In genomic region chr1:1307908-1308755, GRCh38 we compare ENCODE assay signal across 1 cellular context.
TF ChIP-seq lines count a peak whose summit lies in the region.

A gene with protein sequence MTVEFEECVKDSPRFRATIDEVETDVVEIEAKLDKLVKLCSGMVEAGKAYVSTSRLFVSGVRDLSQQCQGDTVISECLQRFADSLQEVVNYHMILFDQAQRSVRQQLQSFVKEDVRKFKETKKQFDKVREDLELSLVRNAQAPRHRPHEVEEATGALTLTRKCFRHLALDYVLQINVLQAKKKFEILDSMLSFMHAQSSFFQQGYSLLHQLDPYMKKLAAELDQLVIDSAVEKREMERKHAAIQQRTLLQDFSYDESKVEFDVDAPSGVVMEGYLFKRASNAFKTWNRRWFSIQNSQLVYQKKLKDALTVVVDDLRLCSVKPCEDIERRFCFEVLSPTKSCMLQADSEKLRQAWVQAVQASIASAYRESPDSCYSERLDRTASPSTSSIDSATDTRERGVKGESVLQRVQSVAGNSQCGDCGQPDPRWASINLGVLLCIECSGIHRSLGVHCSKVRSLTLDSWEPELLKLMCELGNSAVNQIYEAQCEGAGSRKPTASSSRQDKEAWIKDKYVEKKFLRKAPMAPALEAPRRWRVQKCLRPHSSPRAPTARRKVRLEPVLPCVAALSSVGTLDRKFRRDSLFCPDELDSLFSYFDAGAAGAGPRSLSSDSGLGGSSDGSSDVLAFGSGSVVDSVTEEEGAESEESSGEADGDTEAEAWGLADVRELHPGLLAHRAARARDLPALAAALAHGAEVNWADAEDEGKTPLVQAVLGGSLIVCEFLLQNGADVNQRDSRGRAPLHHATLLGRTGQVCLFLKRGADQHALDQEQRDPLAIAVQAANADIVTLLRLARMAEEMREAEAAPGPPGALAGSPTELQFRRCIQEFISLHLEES (minus strand): TSS chr1:1307930. CDS start chr1:1307815, 115 bp downstream.
TSS of gene PUSL1 (plus strand) at chr1:1308597. CDS start at chr1:1308644, 47 bp downstream.

TF ChIP-seq in HepG2, 621 proteins besides CTCF, POLR2A, EP300 and RAD21 (continued from another document and continues in another):
- TF ChIP-seq, protein P1, sequence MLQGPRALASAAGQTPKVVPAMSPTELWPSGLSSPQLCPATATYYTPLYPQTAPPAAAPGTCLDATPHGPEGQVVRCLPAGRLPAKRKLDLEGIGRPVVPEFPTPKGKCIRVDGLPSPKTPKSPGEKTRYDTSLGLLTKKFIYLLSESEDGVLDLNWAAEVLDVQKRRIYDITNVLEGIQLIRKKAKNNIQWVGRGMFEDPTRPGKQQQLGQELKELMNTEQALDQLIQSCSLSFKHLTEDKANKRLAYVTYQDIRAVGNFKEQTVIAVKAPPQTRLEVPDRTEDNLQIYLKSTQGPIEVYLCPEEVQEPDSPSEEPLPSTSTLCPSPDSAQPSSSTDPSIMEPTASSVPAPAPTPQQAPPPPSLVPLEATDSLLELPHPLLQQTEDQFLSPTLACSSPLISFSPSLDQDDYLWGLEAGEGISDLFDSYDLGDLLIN (CRISPR knock-in tag; IDR thresholded peaks at IDR 0.05; ENCODE audit: borderline replicate concordance): peak; percentile 59; the same call in 1 of the 2 replicates
- TF ChIP-seq ZFY (CRISPR knock-in tag; IDR thresholded peaks at IDR 0.05) (peak; percentile 75), MXD4 (CRISPR knock-in tag; IDR thresholded peaks at IDR 0.05) (peak; percentile 78), ZFP90 (CRISPR knock-in tag; IDR thresholded peaks at IDR 0.05; ENCODE audit: borderline replicate concordance) (0 out of 2 replicates have a peak, but pooled peaks have one; percentile 20), ZNF343 (CRISPR knock-in tag; IDR thresholded peaks at IDR 0.05) (no peak), ZNF232 (CRISPR knock-in tag; IDR thresholded peaks at IDR 0.05; ENCODE audit: borderline replicate concordance) (0 out of 2 replicates have a peak, but pooled peaks have one; percentile 15), GFI1 (CRISPR knock-in tag; IDR thresholded peaks at IDR 0.05; ENCODE audit: borderline replicate concordance) (no peak), MEF2D (CRISPR knock-in tag; IDR thresholded peaks at IDR 0.05) (no peak), KDM5B (CRISPR knock-in tag; IDR thresholded peaks at IDR 0.05; ENCODE audit: borderline replicate concordance) (no peak; the same call in 1 of the 2 replicates), PPARG (CRISPR knock-in tag; conservative IDR thresholded peaks at IDR 0.05) (no peak), ZNF776 (CRISPR knock-in tag; IDR thresholded peaks at IDR 0.05) (peak; percentile 29; the same call in 1 of the 2 replicates), KLF6 (CRISPR knock-in tag; IDR thresholded peaks at IDR 0.05) (no peak), NFAT5 (CRISPR knock-in tag; IDR thresholded peaks at IDR 0.05) (no peak; the same call in 1 of the 2 replicates), KMT2A (CRISPR knock-in tag; IDR thresholded peaks at IDR 0.05) (no peak), TIGD3 (CRISPR knock-in tag; IDR thresholded peaks at IDR 0.05; ENCODE audit: borderline replicate concordance) (no peak), GATAD1 (CRISPR knock-in tag; IDR thresholded peaks at IDR 0.05) (peak; percentile 54), ATF7 (IDR thresholded peaks at IDR 0.05) (no peak), ATF7 (CRISPR knock-in tag; IDR thresholded peaks at IDR 0.05) (no peak; the same call in 1 of the 2 replicates), PHF8 (CRISPR knock-in tag; IDR thresholded peaks at IDR 0.05) (peak; percentile 83), ATF4 (CRISPR knock-in tag; IDR thresholded peaks at IDR 0.05) (peak in 1 of 2 experiments; percentile 60; a peak in 1 of 4 replicates), FOXP1 (IDR thresholded peaks at IDR 0.05) (no peak), FOXP1 (CRISPR knock-in tag; IDR thresholded peaks at IDR 0.05) (no peak), IRX3 (CRISPR knock-in tag; IDR thresholded peaks at IDR 0.05; ENCODE audit: borderline replicate concordance, low read depth) (peak; percentile 36; the same call in 1 of the 2 replicates), ELF1 (CRISPR knock-in tag; IDR thresholded peaks at IDR 0.05) (peak; percentile 75), ZNF24 (IDR thresholded peaks at IDR 0.05) (peak; percentile 91; the same call in 1 of the 2 replicates), NFE2L1 (CRISPR knock-in tag; IDR thresholded peaks at IDR 0.05; ENCODE audit: borderline replicate concordance) (no peak), ZNF292 (CRISPR knock-in tag; IDR thresholded peaks at IDR 0.05; ENCODE audit: borderline replicate concordance, low read depth) (no peak), REPIN1 (CRISPR knock-in tag; IDR thresholded peaks at IDR 0.05; ENCODE audit: borderline replicate concordance, low read depth) (peak; percentile 55; the same call in 1 of the 2 replicates), HNRNPK (IDR thresholded peaks at IDR 0.05; ENCODE audit: low read depth, low read length, poor library complexity, severe bottlenecking) (peak; percentile 86), ATM (IDR thresholded peaks at IDR 0.05; ENCODE audit: borderline replicate concordance) (no peak), THAP11 (CRISPR knock-in tag; IDR thresholded peaks at IDR 0.05) (no peak; the same call in none of the 2 replicates)
- TF ChIP-seq, protein P2, sequence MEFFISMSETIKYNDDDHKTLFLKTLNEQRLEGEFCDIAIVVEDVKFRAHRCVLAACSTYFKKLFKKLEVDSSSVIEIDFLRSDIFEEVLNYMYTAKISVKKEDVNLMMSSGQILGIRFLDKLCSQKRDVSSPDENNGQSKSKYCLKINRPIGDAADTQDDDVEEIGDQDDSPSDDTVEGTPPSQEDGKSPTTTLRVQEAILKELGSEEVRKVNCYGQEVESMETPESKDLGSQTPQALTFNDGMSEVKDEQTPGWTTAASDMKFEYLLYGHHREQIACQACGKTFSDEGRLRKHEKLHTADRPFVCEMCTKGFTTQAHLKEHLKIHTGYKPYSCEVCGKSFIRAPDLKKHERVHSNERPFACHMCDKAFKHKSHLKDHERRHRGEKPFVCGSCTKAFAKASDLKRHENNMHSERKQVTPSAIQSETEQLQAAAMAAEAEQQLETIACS (CRISPR knock-in tag; IDR thresholded peaks at IDR 0.05): peak; percentile 90
- TF ChIP-seq, protein P3, sequence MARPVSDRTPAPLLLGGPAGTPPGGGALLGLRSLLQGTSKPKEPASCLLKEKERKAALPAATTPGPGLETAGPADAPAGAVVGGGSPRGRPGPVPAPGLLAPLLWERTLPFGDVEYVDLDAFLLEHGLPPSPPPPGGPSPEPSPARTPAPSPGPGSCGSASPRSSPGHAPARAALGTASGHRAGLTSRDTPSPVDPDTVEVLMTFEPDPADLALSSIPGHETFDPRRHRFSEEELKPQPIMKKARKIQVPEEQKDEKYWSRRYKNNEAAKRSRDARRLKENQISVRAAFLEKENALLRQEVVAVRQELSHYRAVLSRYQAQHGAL (CRISPR knock-in tag; IDR thresholded peaks at IDR 0.05; ENCODE audit: not compliant biosample characterization): no peak
- TF ChIP-seq, protein P4, sequence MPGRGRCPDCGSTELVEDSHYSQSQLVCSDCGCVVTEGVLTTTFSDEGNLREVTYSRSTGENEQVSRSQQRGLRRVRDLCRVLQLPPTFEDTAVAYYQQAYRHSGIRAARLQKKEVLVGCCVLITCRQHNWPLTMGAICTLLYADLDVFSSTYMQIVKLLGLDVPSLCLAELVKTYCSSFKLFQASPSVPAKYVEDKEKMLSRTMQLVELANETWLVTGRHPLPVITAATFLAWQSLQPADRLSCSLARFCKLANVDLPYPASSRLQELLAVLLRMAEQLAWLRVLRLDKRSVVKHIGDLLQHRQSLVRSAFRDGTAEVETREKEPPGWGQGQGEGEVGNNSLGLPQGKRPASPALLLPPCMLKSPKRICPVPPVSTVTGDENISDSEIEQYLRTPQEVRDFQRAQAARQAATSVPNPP (CRISPR knock-in tag; IDR thresholded peaks at IDR 0.05): no peak
- TF ChIP-seq, protein P5, sequence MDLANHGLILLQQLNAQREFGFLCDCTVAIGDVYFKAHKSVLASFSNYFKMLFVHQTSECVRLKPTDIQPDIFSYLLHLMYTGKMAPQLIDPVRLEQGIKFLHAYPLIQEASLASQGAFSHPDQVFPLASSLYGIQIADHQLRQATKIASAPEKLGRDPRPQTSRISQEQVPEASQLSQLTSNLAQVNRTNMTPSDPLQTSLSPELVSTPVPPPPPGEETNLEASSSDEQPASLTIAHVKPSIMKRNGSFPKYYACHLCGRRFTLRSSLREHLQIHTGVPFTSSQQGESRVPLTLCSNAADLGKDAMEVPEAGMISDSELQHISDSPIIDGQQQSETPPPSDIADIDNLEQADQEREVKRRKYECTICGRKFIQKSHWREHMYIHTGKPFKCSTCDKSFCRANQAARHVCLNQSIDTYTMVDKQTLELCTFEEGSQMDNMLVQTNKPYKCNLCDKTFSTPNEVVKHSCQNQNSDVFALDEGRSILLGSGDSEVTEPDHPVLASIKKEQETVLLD (CRISPR knock-in tag; IDR thresholded peaks at IDR 0.05; ENCODE audit: low read depth): peak; percentile 97
- TF ChIP-seq, protein P6, sequence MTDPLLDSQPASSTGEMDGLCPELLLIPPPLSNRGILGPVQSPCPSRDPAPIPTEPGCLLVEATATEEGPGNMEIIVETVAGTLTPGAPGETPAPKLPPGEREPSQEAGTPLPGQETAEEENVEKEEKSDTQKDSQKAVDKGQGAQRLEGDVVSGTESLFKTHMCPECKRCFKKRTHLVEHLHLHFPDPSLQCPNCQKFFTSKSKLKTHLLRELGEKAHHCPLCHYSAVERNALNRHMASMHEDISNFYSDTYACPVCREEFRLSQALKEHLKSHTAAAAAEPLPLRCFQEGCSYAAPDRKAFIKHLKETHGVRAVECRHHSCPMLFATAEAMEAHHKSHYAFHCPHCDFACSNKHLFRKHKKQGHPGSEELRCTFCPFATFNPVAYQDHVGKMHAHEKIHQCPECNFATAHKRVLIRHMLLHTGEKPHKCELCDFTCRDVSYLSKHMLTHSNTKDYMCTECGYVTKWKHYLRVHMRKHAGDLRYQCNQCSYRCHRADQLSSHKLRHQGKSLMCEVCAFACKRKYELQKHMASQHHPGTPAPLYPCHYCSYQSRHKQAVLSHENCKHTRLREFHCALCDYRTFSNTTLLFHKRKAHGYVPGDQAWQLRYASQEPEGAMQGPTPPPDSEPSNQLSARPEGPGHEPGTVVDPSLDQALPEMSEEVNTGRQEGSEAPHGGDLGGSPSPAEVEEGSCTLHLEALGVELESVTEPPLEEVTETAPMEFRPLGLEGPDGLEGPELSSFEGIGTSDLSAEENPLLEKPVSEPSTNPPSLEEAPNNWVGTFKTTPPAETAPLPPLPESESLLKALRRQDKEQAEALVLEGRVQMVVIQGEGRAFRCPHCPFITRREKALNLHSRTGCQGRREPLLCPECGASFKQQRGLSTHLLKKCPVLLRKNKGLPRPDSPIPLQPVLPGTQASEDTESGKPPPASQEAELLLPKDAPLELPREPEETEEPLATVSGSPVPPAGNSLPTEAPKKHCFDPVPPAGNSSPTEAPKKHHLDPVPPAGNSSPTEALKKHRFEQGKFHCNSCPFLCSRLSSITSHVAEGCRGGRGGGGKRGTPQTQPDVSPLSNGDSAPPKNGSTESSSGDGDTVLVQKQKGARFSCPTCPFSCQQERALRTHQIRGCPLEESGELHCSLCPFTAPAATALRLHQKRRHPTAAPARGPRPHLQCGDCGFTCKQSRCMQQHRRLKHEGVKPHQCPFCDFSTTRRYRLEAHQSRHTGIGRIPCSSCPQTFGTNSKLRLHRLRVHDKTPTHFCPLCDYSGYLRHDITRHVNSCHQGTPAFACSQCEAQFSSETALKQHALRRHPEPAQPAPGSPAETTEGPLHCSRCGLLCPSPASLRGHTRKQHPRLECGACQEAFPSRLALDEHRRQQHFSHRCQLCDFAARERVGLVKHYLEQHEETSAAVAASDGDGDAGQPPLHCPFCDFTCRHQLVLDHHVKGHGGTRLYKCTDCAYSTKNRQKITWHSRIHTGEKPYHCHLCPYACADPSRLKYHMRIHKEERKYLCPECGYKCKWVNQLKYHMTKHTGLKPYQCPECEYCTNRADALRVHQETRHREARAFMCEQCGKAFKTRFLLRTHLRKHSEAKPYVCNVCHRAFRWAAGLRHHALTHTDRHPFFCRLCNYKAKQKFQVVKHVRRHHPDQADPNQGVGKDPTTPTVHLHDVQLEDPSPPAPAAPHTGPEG (CRISPR knock-in tag; IDR thresholded peaks at IDR 0.05): peak; percentile 99
